In the genomic region with DNA sequence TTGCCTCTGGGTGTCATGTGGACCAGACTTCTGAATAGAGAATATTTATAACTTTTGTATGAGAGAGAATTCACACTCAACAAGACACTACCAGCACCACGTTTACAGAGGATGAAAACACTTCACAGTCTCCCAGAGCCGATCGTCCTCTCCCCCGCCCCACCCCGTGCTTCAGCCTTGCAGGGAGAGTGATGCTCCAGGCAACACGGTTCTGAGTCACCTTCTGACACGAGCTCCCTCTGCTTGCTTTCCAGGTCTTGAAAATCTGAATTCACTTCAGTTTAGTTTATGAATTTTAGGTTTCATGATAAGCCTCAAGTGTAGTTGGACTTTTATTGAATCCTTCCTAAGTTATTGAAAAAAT, we compare ENCODE assay signal across 2 cellular contexts.
A peak's percentile ranks its signal among the peaks of the same experiment; 100 is the strongest.
TF ChIP-seq lines count a peak whose summit lies in the region.

No MANE protein-coding gene starts in this region.

TF ChIP-seq in IMR-90, 13 proteins besides CTCF, POLR2A, EP300 and RAD21:
- TF ChIP-seq, protein P1, sequence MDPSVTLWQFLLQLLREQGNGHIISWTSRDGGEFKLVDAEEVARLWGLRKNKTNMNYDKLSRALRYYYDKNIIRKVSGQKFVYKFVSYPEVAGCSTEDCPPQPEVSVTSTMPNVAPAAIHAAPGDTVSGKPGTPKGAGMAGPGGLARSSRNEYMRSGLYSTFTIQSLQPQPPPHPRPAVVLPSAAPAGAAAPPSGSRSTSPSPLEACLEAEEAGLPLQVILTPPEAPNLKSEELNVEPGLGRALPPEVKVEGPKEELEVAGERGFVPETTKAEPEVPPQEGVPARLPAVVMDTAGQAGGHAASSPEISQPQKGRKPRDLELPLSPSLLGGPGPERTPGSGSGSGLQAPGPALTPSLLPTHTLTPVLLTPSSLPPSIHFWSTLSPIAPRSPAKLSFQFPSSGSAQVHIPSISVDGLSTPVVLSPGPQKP (IDR thresholded peaks at IDR 0.05; ENCODE audit: borderline replicate concordance, low read depth, low read length) = no peak
- no peak for TF ChIP-seq CEBPB (IDR thresholded peaks at IDR 0.05; ENCODE audit: low read depth, low read length)
- no peak for TF ChIP-seq FOS (IDR thresholded peaks at IDR 0.05; ENCODE audit: low read depth, low read length)
- no peak for TF ChIP-seq BHLHE40 (IDR thresholded peaks at IDR 0.05; ENCODE audit: low read depth, low read length)
- no peak for TF ChIP-seq MAFK (IDR thresholded peaks at IDR 0.05; ENCODE audit: low read depth, low read length)
- TF ChIP-seq, protein P2, sequence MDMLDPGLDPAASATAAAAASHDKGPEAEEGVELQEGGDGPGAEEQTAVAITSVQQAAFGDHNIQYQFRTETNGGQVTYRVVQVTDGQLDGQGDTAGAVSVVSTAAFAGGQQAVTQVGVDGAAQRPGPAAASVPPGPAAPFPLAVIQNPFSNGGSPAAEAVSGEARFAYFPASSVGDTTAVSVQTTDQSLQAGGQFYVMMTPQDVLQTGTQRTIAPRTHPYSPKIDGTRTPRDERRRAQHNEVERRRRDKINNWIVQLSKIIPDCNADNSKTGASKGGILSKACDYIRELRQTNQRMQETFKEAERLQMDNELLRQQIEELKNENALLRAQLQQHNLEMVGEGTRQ (IDR thresholded peaks at IDR 0.05; ENCODE audit: low read depth, low read length) = no peak
TF ChIP-seq in IMR-90: peak in this region for 0.

TF ChIP-seq in GM12878, 131 proteins besides CTCF, POLR2A, EP300 and RAD21:
- TF ChIP-seq RELA (IDR thresholded peaks at IDR 0.05; ENCODE audit: borderline replicate concordance, partially characterized antibody) = no peak
- TF ChIP-seq, protein P3, sequence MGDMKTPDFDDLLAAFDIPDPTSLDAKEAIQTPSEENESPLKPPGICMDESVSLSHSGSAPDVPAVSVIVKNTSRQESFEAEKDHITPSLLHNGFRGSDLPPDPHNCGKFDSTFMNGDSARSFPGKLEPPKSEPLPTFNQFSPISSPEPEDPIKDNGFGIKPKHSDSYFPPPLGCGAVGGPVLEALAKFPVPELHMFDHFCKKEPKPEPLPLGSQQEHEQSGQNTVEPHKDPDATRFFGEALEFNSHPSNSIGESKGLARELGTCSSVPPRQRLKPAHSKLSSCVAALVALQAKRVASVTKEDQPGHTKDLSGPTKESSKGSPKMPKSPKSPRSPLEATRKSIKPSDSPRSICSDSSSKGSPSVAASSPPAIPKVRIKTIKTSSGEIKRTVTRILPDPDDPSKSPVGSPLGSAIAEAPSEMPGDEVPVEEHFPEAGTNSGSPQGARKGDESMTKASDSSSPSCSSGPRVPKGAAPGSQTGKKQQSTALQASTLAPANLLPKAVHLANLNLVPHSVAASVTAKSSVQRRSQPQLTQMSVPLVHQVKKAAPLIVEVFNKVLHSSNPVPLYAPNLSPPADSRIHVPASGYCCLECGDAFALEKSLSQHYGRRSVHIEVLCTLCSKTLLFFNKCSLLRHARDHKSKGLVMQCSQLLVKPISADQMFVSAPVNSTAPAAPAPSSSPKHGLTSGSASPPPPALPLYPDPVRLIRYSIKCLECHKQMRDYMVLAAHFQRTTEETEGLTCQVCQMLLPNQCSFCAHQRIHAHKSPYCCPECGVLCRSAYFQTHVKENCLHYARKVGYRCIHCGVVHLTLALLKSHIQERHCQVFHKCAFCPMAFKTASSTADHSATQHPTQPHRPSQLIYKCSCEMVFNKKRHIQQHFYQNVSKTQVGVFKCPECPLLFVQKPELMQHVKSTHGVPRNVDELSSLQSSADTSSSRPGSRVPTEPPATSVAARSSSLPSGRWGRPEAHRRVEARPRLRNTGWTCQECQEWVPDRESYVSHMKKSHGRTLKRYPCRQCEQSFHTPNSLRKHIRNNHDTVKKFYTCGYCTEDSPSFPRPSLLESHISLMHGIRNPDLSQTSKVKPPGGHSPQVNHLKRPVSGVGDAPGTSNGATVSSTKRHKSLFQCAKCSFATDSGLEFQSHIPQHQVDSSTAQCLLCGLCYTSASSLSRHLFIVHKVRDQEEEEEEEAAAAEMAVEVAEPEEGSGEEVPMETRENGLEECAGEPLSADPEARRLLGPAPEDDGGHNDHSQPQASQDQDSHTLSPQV (IDR thresholded peaks at IDR 0.05) = no peak
- 0 out of 2 replicates have a peak, but pooled peaks have one; percentile 51 for TF ChIP-seq MTA3 (IDR thresholded peaks at IDR 0.05; ENCODE audit: borderline replicate concordance, low read length)
